26 cellular contexts compared by ENCODE assay signal in genomic region chr1:219398815-219399396, GRCh38.
DNase-seq lines count a peak whose midpoint lies in the region; ATAC-seq, FAIRE-seq and TF ChIP-seq lines count a peak whose summit lies in the region.
"Had no signal": no experiment of that assay in that cellular context is flagged by ENCODE, and none has a peak within 500 bp of the region (broad histone marks: within the 10 kb centered on the region; RNA-seq: fewer than 3 reads in every experiment).

No MANE protein-coding gene starts in this region.

- peaks cover 0 to 22% of the 10 kb centered on the region in 2 donors for H3K9me3 ChIP-seq in right atrium auricular region
- H3K9me3 ChIP-seq in cardiac muscle cell (ENCODE audit: low read depth): no peaks in the 10 kb centered on the region
- 0 out of 2 replicates have a peak, but pooled peaks cover 12% of the 10 kb centered on the region for H3K9me3 ChIP-seq in HepG2 (ENCODE audit: low read length)
- peaks cover 12% of the 10 kb centered on the region for H3K9me3 ChIP-seq in upper lobe of right lung
- H3K9me3 ChIP-seq: Caco-2 had no signal

- TF ChIP-seq EP300 in HepG2 (IDR thresholded peaks at IDR 0.05; ENCODE audit: low read depth in 2 of 2, low read length in 2 of 2) (no peak), HepG2 (CRISPR knock-in tag; IDR thresholded peaks at IDR 0.05; ENCODE audit: borderline replicate concordance) (no peak)

- H2AFZ ChIP-seq in HepG2 (ENCODE audit: low read length): no peak overlapping the region
- H2AFZ ChIP-seq: GM23248 had no signal

- H3K79me2 ChIP-seq in HepG2 (ENCODE audit: insufficient read depth, low read length): no peaks in the 10 kb centered on the region

- intact Hi-C loops in Right ventricle myocardium inferior (cut with DNase I) (no loop called here), HepG2 (cut with micrococcal nuclease; ENCODE audit: unreplicated experiment) (no loop called here), upper lobe of right lung (cut with DNase I) (no loop called here)

- H3K36me3 ChIP-seq in right atrium auricular region (no peaks in the 10 kb centered on the region), cardiac muscle cell (no peaks in the 10 kb centered on the region), HepG2 (replicated peaks in 1 of 2; ENCODE audit: control insufficient read depth in 1 of 2, insufficient read depth in 2 of 2, low read length in 2 of 2) (no peaks in the 10 kb centered on the region), upper lobe of right lung (no peaks in the 10 kb centered on the region)
- H3K36me3 ChIP-seq: BLaER1 treated with 17β-estradiol and CSF1 and Interleukin-3, amounts not matched to agents 10 nM and 100 nM had no signal

- ATAC-seq in Right ventricle myocardium inferior: peak; percentile 96
- ATAC-seq in HepG2: no peak
- ATAC-seq in upper lobe of right lung: peak; percentile 43
- ATAC-seq: HCT116, K562 had no signal

- H4K20me1 ChIP-seq in HepG2 (ENCODE audit: insufficient read depth, low read length): no peaks in the 10 kb centered on the region
- H4K20me1 ChIP-seq: BLaER1 treated with 17β-estradiol and CSF1 and Interleukin-3, amounts not matched to agents 10 nM and 100 nM had no signal

- CTCF ChIA-PET in HepG2 (lab: Yijun Ruan, JAX; ENCODE audit: low intra/inter-chr PET ratio, low total read pairs): no interaction called here

- no peak for TF ChIP-seq CTCF in right atrium auricular region (IDR thresholded peaks at IDR 0.05)
- no peak for TF ChIP-seq CTCF in cardiac muscle cell (IDR thresholded peaks at IDR 0.05; ENCODE audit: low read depth, low read length)
- TF ChIP-seq CTCF in HepG2 (CRISPR knock-in tag; IDR thresholded peaks at IDR 0.05): no peak
- no peak for TF ChIP-seq CTCF in upper lobe of right lung (IDR thresholded peaks at IDR 0.05)

- H3K27me3 ChIP-seq in right atrium auricular region (no peaks in the 10 kb centered on the region), cardiac muscle cell (no peaks in the 10 kb centered on the region), HepG2 (ENCODE audit: control insufficient read depth in 1 of 2, insufficient read depth in 2 of 2, low read length in 2 of 2) (no peaks in the 10 kb centered on the region), upper lobe of right lung (no peaks in the 10 kb centered on the region)
- H3K27me3 ChIP-seq: BLaER1 treated with 17β-estradiol and CSF1 and Interleukin-3, amounts not matched to agents 10 nM and 100 nM had no signal

- H3K4me2 ChIP-seq in HepG2 (ENCODE audit: low read depth, low read length): no peak overlapping the region
- H3K4me2 ChIP-seq: BLaER1 treated with 17β-estradiol and CSF1 and Interleukin-3, amounts not matched to agents 10 nM and 100 nM had no signal

- no CpG with 5 or more reads among the region's 2 CpGs for WGBS in HepG2 (ENCODE audit: low lambda C conversion rate)

- no TSS peak for BruUV-seq in HepG2 (replicated peaks; lab: Mats Ljungman, UMichigan)

- in situ Hi-C loops in HepG2 (cut with HindIII; ENCODE audit: extremely low pct_ligation_motif_present, low pct_unique_long_range_greater_than_20kb): no loop called here

- POLR2A ChIA-PET in HepG2 (lab: Yijun Ruan, JAX): no interaction called here

- H3K27ac ChIP-seq in right atrium auricular region (no peak overlapping the region), cardiac muscle cell (peak overlapping the region; percentile 16), HepG2 (ENCODE audit: extremely low read length, insufficient read depth, low read length) (no peak overlapping the region), upper lobe of right lung (no peak overlapping the region)
- H3K27ac ChIP-seq: BLaER1 treated with 17β-estradiol and CSF1 and Interleukin-3, amounts not matched to agents 10 nM and 100 nM; GM23248 had no signal

- TF ChIP-seq POLR2A in HepG2 (IDR thresholded peaks at IDR 0.05; ENCODE audit: insufficient read depth in 1 of 2, low read depth in 2 of 2, low read length in 2 of 2): no peak

- no peak overlapping the region for H3K4me3 ChIP-seq in right atrium auricular region
- no peak overlapping the region for H3K4me3 ChIP-seq in cardiac muscle cell
- no peak overlapping the region for H3K4me3 ChIP-seq in HepG2 (replicated peaks in 1 of 3; ENCODE audit: insufficient read depth in 1 of 3, low read depth in 2 of 3, low read length in 3 of 3)
- no peak overlapping the region for H3K4me3 ChIP-seq in upper lobe of right lung
- H3K4me3 ChIP-seq: BLaER1 treated with 17β-estradiol and CSF1 and Interleukin-3, amounts not matched to agents 10 nM and 100 nM; GM23248; K562 had no signal

- DNase-seq in Right ventricle myocardium inferior (ENCODE audit: missing footprints) (peak; percentile 69), right atrium auricular region (ENCODE audit: low spot score) (no peak), cardiac muscle cell (ENCODE audit: low read depth in 1 of 2, low spot score in 1 of 2) (peak in 1 of 2 donors; percentile 22), HepG2 (ENCODE audit: low spot score) (no peak), upper lobe of right lung (no peak), NCI-H2107 (lab: John Stamatoyannopoulos, UW) (no peak), GM19239 (ENCODE audit: insufficient read length, low spot score) (no peak), NCI-H187 treated with DMSO at 0.1 percent for 48 hours (lab: John Stamatoyannopoulos, UW) (no peak)
- DNase-seq: 8988T; Caco-2; CD4-positive, alpha-beta memory T cell; DMS 273 treated with DMSO at 0.1 percent for 48 hours; DMS79 treated with DMSO at 0.1 percent for 48 hours; GM23248; MM.1S; NCI-H1092; NCI-H1436; NCI-H1930; NCI-H2227 treated with DMSO at 0.1 percent for 48 hours; NCI-H510A; NCI-H748 treated with DMSO at 0.1 percent for 48 hours; OCI-M1 had no signal

- H3K4me1 ChIP-seq in right atrium auricular region (no peaks in the 10 kb centered on the region), cardiac muscle cell (ENCODE audit: low read depth) (peaks cover 28% of the 10 kb centered on the region), HepG2 (ENCODE audit: insufficient read depth, low read length) (peaks cover 6% of the 10 kb centered on the region; the same call in 1 of the 2 replicates), upper lobe of right lung (peaks cover 4% of the 10 kb centered on the region)
- H3K4me1 ChIP-seq: BLaER1 treated with 17β-estradiol and CSF1 and Interleukin-3, amounts not matched to agents 10 nM and 100 nM; Caco-2 had no signal

- FAIRE-seq in HepG2 (lab: Jason Lieb, UNC) (no peak), GM19239 (lab: Jason Lieb, UNC) (no peak)
- FAIRE-seq: K562, RCC 7860 had no signal

- no peak overlapping the region for H3K9ac ChIP-seq in HepG2 (ENCODE audit: insufficient read depth, low read depth, low read length)
- H3K9ac ChIP-seq: BLaER1 treated with 17β-estradiol and CSF1 and Interleukin-3, amounts not matched to agents 10 nM and 100 nM; GM23248 had no signal

- TF ChIP-seq RAD21 in HepG2 (CRISPR knock-in tag; IDR thresholded peaks at IDR 0.05): no peak

TF ChIP-seq in HepG2, 621 proteins besides CTCF, POLR2A, EP300 and RAD21:
- TF ChIP-seq IKZF5 (CRISPR knock-in tag; IDR thresholded peaks at IDR 0.05): no peak
- 0 out of 2 replicates have a peak, but pooled peaks have one; percentile 37 for TF ChIP-seq HNRNPL (IDR thresholded peaks at IDR 0.05; ENCODE audit: low read depth, low read length)
